ENCODE assay signal across 9 cellular contexts in genomic region chr11:60756307-60757032, GRCh38.
DNase-seq lines count a peak whose midpoint lies in the region; ATAC-seq, FAIRE-seq and TF ChIP-seq lines count a peak whose summit lies in the region.
"Had no signal": no experiment of that assay in that cellular context is flagged by ENCODE, and none has a peak within 500 bp of the region (broad histone marks: within the 10 kb centered on the region; RNA-seq: fewer than 3 reads in every experiment).

Gene MS4A15 (plus strand): TSS chr11:60756867. CDS start chr11:60763734, 6,867 bp downstream.

- H3K27ac Mint-ChIP-seq in stimulated activated naive B cell treated with anti-CD40 and anti-IgM and Interleukin-4, amounts not matched to agents 10 μg/mL and 1 μg/mL and 100 μg/mL, for 72 hours, result peak within 1 kb of the TSS; percentile 4
- H3K27ac Mint-ChIP-seq: CD4-positive, CD25-positive, alpha-beta regulatory T cell had no signal

- no peaks in the 10 kb centered on the region for H3K36me3 Mint-ChIP-seq in stimulated activated naive B cell treated with anti-CD40 and anti-IgM and Interleukin-4, amounts not matched to agents 10 μg/mL and 1 μg/mL and 100 μg/mL, for 72 hours
- H3K36me3 Mint-ChIP-seq: CD4-positive, CD25-positive, alpha-beta regulatory T cell had no signal

- ATAC-seq in stimulated activated naive B cell treated with anti-CD40 and anti-IgM and Interleukin-4, amounts not matched to agents 10 μg/mL and 1 μg/mL and 100 μg/mL, for 72 hours (replicated peaks), result peak; percentile 56 to 60
- ATAC-seq in HG03457 (IDR thresholded peaks at IDR 0.05; ENCODE audit: unreplicated experiment), result no peak

- H3K4me3 ChIP-seq in epithelial cell of esophagus (ENCODE audit: low read length), result no peak within 1 kb of the TSS

- no peaks in the 10 kb centered on the region for H3K9me3 Mint-ChIP-seq in stimulated activated naive B cell treated with anti-CD40 and anti-IgM and Interleukin-4, amounts not matched to agents 10 μg/mL and 1 μg/mL and 100 μg/mL, for 72 hours
- H3K9me3 Mint-ChIP-seq: CD4-positive, CD25-positive, alpha-beta regulatory T cell had no signal

- no peak within 1 kb of the TSS for H3K4me3 Mint-ChIP-seq in stimulated activated naive B cell treated with anti-CD40 and anti-IgM and Interleukin-4, amounts not matched to agents 10 μg/mL and 1 μg/mL and 100 μg/mL, for 72 hours

- peak; percentile 10 for DNase-seq in NOMO-1 treated with DMSO at 0.1 percent for 48 hours (lab: John Stamatoyannopoulos, UW; ENCODE audit: unreplicated experiment)
- no peak for DNase-seq in NOMO-1 treated with dmso at 0.1 percent for 144 hours (lab: John Stamatoyannopoulos, UW; ENCODE audit: unreplicated experiment)
- DNase-seq in NCI-H69 (lab: John Stamatoyannopoulos, UW), result peak; percentile 48
- peak; percentile 30 for DNase-seq in epithelial cell of esophagus (ENCODE audit: low read depth)
- DNase-seq in stimulated activated naive B cell treated with anti-CD40 and anti-IgM and Interleukin-4, amounts not matched to agents 10 μg/mL and 1 μg/mL and 100 μg/mL, for 72 hours, result no peak
- DNase-seq in stimulated activated CD4-positive, alpha-beta T cell treated with anti-CD3 and anti-CD28 coated beads, Interleukin-4, amount 100 ng/mL, for 1 hour, result no peak
- DNase-seq in RCC 7860 (ENCODE audit: low spot score), result no peak

- peak; percentile 12 for TF ChIP-seq CTCF in epithelial cell of esophagus (IDR thresholded peaks at IDR 0.05; ENCODE audit: insufficient read depth, low read depth, low read length, missing control alignments)

- H3K27me3 Mint-ChIP-seq in stimulated activated naive B cell treated with anti-CD40 and anti-IgM and Interleukin-4, amounts not matched to agents 10 μg/mL and 1 μg/mL and 100 μg/mL, for 72 hours, result peaks cover 31 to 45% of the 10 kb centered on the region in 2 donors

- H3K4me1 Mint-ChIP-seq in stimulated activated naive B cell treated with anti-CD40 and anti-IgM and Interleukin-4, amounts not matched to agents 10 μg/mL and 1 μg/mL and 100 μg/mL, for 72 hours, result peaks cover 20 to 22% of the 10 kb centered on the region in 2 donors
- H3K4me1 Mint-ChIP-seq: CD4-positive, CD25-positive, alpha-beta regulatory T cell had no signal

- FAIRE-seq in RCC 7860 (lab: Jason Lieb, UNC), result no peak

Comparison
In these comparisons a context has a peak if more than half of its experiments do, and no peak if none do; other contexts are left out.
1. DNase-seq: peak in NOMO-1 treated with DMSO at 0.1 percent for 48 hours (single experiment), NCI-H69 (single experiment) and epithelial cell of esophagus (single experiment); none in NOMO-1 treated with dmso at 0.1 percent for 144 hours (single experiment), stimulated activated naive B cell treated with anti-CD40 and anti-IgM and Interleukin-4, amounts not matched to agents 10 μg/mL and 1 μg/mL and 100 μg/mL, for 72 hours (single experiment), stimulated activated CD4-positive, alpha-beta T cell treated with anti-CD3 and anti-CD28 coated beads, Interleukin-4, amount 100 ng/mL, for 1 hour (single experiment) and RCC 7860 (single experiment).